ENCODE assay signal across 12 cellular contexts in the genomic region with DNA sequence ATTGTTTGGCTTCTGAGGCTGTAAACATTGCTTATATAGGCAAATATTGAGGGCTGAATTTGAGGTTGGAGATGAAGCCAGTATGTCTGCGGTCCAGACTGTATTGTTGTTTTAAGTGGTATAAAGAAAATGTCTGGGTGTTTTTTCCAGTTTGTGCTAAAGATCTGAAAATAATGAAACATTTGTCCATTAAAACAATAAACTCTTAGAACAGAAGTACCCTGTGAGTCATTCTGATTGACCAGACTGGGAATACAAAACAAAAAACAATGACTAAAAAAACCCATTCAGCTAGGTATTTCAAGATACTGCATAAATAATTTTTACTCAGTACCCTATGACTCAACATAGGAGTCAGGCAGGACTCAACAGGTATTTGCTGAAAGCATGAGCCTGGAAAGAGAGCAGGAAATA. TPM values are rescaled to one million over a fixed set of nuclear protein-coding genes. Genes with fewer than 3 reads are reported as not detected.
DNase-seq lines count a peak whose midpoint lies in the region; ATAC-seq and TF ChIP-seq lines count a peak whose summit lies in the region.
"Had no signal": no experiment of that assay in that cellular context is flagged by ENCODE, and none has a peak within 500 bp of the region (broad histone marks: within the 10 kb centered on the region; RNA-seq: fewer than 3 reads in every experiment).

No MANE protein-coding gene starts in this region.

- DNase-seq in activated CD4-positive, CD25-positive, alpha-beta regulatory T cell (lab: John Stamatoyannopoulos, UW), result no peak
- peak; percentile 89 for DNase-seq in RWPE1 (ENCODE audit: low spot score)
- peak; percentile 64 for DNase-seq in fibroblast of pulmonary artery (ENCODE audit: low read depth)
- DNase-seq in smooth muscle cell (lab: John Stamatoyannopoulos, UW; ENCODE audit: unreplicated experiment), result no peak
- no peak for DNase-seq in cerebellum (ENCODE audit: low spot score)
- DNase-seq: activated T-cell treated with anti-CD3 and anti-CD28 coated beads for 4 hours, cerebellar nuclear complex, DND-41 had no signal

- 53% methylated on average over 1 of the region's 1 CpG for WGBS in smooth muscle cell (ENCODE audit: low lambda C conversion rate)

- no peaks in the 10 kb centered on the region for H3K4me1 ChIP-seq in smooth muscle cell (ENCODE audit: low read depth)
- H3K4me1 ChIP-seq: A549 had no signal

- peak; percentile 56 to 60 for ATAC-seq in activated CD4-positive, CD25-positive, alpha-beta regulatory T cell treated with anti-CD3 and anti-CD28 coated beads, Interleukin-2, amount 50 U/mL, for 24 hours
- ATAC-seq in HG02981 (IDR thresholded peaks at IDR 0.05; ENCODE audit: unreplicated experiment), result no peak
- ATAC-seq in HG02642 (IDR thresholded peaks at IDR 0.05; ENCODE audit: poor library complexity, unreplicated experiment), result no peak
- ATAC-seq: A549 had no signal

- H3K27ac ChIP-seq in RWPE1 (no peak overlapping the region), smooth muscle cell (ENCODE audit: low read depth) (peak overlapping the region; percentile 83)
- H3K27ac ChIP-seq: A549 had no signal

- H3K36me3 ChIP-seq in smooth muscle cell (ENCODE audit: low read depth), result no peaks in the 10 kb centered on the region

- H3K9me3 ChIP-seq in smooth muscle cell (replicated peaks; ENCODE audit: low read depth), result no peaks in the 10 kb centered on the region
- H3K9me3 ChIP-seq: A549 had no signal

- POLR2A ChIA-PET in RWPE1 (lab: Yijun Ruan, JAX; ENCODE audit: low non-redundant PET), result no interaction called here

- no peaks in the 10 kb centered on the region for H3F3A ChIP-seq in smooth muscle cell (ENCODE audit: low read depth)

- CTCF ChIA-PET in RWPE1 (lab: Yijun Ruan, JAX), result interaction anchor here (0.6 to 1.0 kb wide), 5 partner anchors 17 to 1534 kb away, joined by 3 to 4 read pairs (median 3); no protein-coding TSS in a partner anchor

- H3K27me3 ChIP-seq in smooth muscle cell (ENCODE audit: low read depth), result no peaks in the 10 kb centered on the region

- H3K4me2 ChIP-seq in smooth muscle cell, result peak overlapping the region; percentile 23
- H3K4me2 ChIP-seq: A549 had no signal

- no peak overlapping the region for H2AFZ ChIP-seq in smooth muscle cell (ENCODE audit: low read depth)

- H4K20me1 ChIP-seq in smooth muscle cell (ENCODE audit: low read depth), result no peaks in the 10 kb centered on the region

- H3K4me3 ChIP-seq in fibroblast of pulmonary artery (replicated peaks; ENCODE audit: low read depth, low read length), result no peak overlapping the region
- H3K4me3 ChIP-seq in smooth muscle cell, result no peak overlapping the region
- H3K4me3 ChIP-seq: A549 had no signal

- no peaks in the 10 kb centered on the region for H3K79me2 ChIP-seq in smooth muscle cell (ENCODE audit: low read depth)

- TF ChIP-seq CTCF in RWPE1 (conservative IDR thresholded peaks at IDR 0.05; ENCODE audit: low read depth) (no peak), fibroblast of pulmonary artery (IDR thresholded peaks at IDR 0.05; ENCODE audit: low read length, missing control alignments) (no peak), smooth muscle cell (IDR thresholded peaks at IDR 0.05; ENCODE audit: borderline replicate concordance, insufficient read depth, poor library complexity, severe bottlenecking) (no peak)

- H3K9ac ChIP-seq in smooth muscle cell (ENCODE audit: low read depth), result peak overlapping the region; percentile 16

RNA-seq across cellular contexts. Expression of a gene that starts 20.4 kb away (rescaled TPM):
- total RNA-seq in smooth muscle cell (8.4 and 12.4 TPM in 2 replicates), cerebellum (12.2 TPM)
- 2.8 and 3.8 TPM in 2 replicates for polyA plus RNA-seq in smooth muscle cell

RNA-seq across cellular contexts. Expression of a gene that starts 45.8 kb away (rescaled TPM):
- total RNA-seq in smooth muscle cell, result 0.94 and 1.4 TPM in 2 replicates
- 0.24 TPM in 1 of 2 replicates, not detected in the other for polyA plus RNA-seq in smooth muscle cell
- 47.8 TPM for total RNA-seq in cerebellum

Comparison
In these comparisons a context has a peak if more than half of its experiments do, and no peak if none do; other contexts are left out.
1. ATAC-seq: peak in activated CD4-positive, CD25-positive, alpha-beta regulatory T cell treated with anti-CD3 and anti-CD28 coated beads, Interleukin-2, amount 50 U/mL, for 24 hours (2 of 2); none in HG02981 (single experiment) and HG02642 (single experiment).
2. DNase-seq: peak in RWPE1 (single experiment) and fibroblast of pulmonary artery (single experiment); none in activated CD4-positive, CD25-positive, alpha-beta regulatory T cell (0 of 4), smooth muscle cell (single experiment) and cerebellum (single experiment).
3. RNA of a gene that starts 45.8 kb away (total RNA-seq): 47.8 TPM in cerebellum (single experiment); 0.94 to 1.4 TPM in smooth muscle cell; every median in the first group is over 10 times any median in the second.